8 cellular contexts compared by ENCODE assay signal in the genomic region with DNA sequence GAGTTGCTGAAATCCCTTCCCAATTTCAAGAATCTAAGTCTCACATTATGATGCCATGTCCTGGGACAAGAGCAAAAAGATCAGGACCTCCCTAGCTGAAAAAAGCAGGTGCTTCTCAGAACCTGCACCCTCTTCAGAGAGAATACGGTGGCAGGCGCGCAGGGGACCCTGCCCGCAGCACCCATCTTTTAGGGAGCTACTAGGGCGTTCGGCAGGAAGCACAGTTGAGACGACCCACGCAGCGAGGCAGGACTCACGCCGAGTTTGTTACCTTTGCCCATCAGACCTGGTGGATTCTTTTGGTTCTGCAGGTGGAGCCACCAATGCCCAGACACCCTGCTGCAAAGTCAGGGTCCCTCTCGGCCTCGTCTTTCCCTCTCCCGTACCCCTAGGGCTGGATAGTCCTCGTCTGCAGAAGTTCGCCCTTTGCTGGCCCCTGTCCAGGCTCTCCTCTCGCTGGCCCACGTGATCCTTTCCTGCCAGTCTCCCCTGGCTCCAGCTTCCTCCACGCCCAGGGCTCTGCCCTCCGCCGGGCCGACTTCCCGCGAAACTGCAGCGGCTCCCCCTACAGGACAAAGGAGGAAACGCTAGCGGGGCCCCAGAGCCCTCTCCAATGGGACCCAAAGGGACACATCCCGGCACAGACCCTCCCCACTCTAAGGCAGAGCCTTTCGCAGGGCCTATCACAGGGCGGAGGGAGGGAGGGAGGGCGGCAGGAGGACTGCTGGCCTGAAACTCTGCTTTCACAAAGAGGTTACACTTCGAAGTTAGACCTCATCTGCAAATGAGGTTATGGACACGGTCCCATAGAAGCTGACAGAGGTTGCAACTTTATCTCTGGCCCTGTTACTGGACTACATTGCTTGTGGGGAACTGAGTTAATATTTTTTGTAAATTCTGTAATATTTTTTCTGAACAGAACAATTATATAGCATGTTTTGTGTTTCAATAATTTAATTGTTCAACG. TPM values are rescaled to one million over a fixed set of nuclear protein-coding genes. Genes with fewer than 3 reads are reported as not detected.
DNase-seq lines count a peak whose midpoint lies in the region; ATAC-seq and TF ChIP-seq lines count a peak whose summit lies in the region.

No MANE protein-coding gene starts in this region.

- in situ Hi-C loops in Caki2 (cut with HindIII; ENCODE audit: low pct_unique_long_range_greater_than_20kb, low sequenced_read_pairs) = no loop called here
- in situ Hi-C loops in HAP-1 (cut with MboI; ENCODE audit: low sequenced_read_pairs) = loop anchor here (25.0 kb wide), 2 partner anchors 110 to 265 kb away; no protein-coding TSS in a partner anchor

- no peaks in the 10 kb centered on the region for H3K36me3 ChIP-seq in HAP-1 (replicated peaks)

- H3K27ac Mint-ChIP-seq in activated CD4-positive, alpha-beta T cell treated with anti-CD3 and anti-CD28 coated beads, Interleukin-2, amount 10 ng/mL, durations not matched to agents 7 days and 5 days = no peak overlapping the region

- peak overlapping the region; percentile 4; the same call in 1 of the 2 replicates for H3K4me3 ChIP-seq in HAP-1
- H3K4me3 ChIP-seq in lower leg skin (ENCODE audit: low read depth, poor library complexity, severe bottlenecking) = no peak overlapping the region

- ATAC-seq in HG03139 (IDR thresholded peaks at IDR 0.05; ENCODE audit: unreplicated experiment) = no peak

- no peaks in the 10 kb centered on the region for H3K9me3 ChIP-seq in HAP-1

- DNase-seq in Caki2 (ENCODE audit: low read depth) (peak; percentile 75), HAP-1 (ENCODE audit: low spot score in 2 of 2) (peak; percentile 76 to 95), NCI-H460 (ENCODE audit: extremely low read depth, low read depth) (peak; percentile 72), dermis microvascular lymphatic vessel endothelial cell (ENCODE audit: low read depth in 2 of 2) (peak; percentile 22 to 57), lower leg skin (ENCODE audit: low spot score in 2 of 2) (peak; percentile 40 to 89)
- peak; percentile 60 for DNase-seq in activated CD4-positive, alpha-beta T cell treated with anti-CD3 and anti-CD28 coated beads, Interleukin-2, amount 10 ng/mL, durations not matched to agents 7 days and 5 days
- DNase-seq in stimulated activated CD8-positive, alpha-beta memory T cell treated with anti-CD3 and anti-CD28 coated beads, Interleukin-12 subunit alpha, Interleukin-12 subunit beta, amount 100 ng/mL, for 1 hour (ENCODE audit: low read depth) = peak; percentile 39

- POLR2A ChIA-PET in activated CD4-positive, alpha-beta T cell treated with anti-CD3 and anti-CD28 coated beads, Interleukin-2, amount 10 ng/mL, durations not matched to agents 7 days and 5 days (lab: Charles Lee) = no interaction called here

- peaks cover 5% of the 10 kb centered on the region for H3K4me1 ChIP-seq in HAP-1

- peaks cover 3% of the 10 kb centered on the region for H3K4me1 Mint-ChIP-seq in activated CD4-positive, alpha-beta T cell treated with anti-CD3 and anti-CD28 coated beads, Interleukin-2, amount 10 ng/mL, durations not matched to agents 7 days and 5 days

- H3K9me3 Mint-ChIP-seq in activated CD4-positive, alpha-beta T cell treated with anti-CD3 and anti-CD28 coated beads, Interleukin-2, amount 10 ng/mL, durations not matched to agents 7 days and 5 days = no peaks in the 10 kb centered on the region

- H3K4me3 Mint-ChIP-seq in activated CD4-positive, alpha-beta T cell treated with anti-CD3 and anti-CD28 coated beads, Interleukin-2, amount 10 ng/mL, durations not matched to agents 7 days and 5 days = no peak overlapping the region

- CTCF ChIA-PET in activated CD4-positive, alpha-beta T cell treated with anti-CD3 and anti-CD28 coated beads, Interleukin-2, amount 10 ng/mL, durations not matched to agents 7 days and 5 days (lab: Charles Lee) = interaction anchor here (0.6 to 1.7 kb wide), 4 partner anchors 9 to 246 kb away, joined by 3 to 6 read pairs (median 4); a partner anchor contains a TSS

- no peak for TF ChIP-seq POLR2A in lower leg skin (IDR thresholded peaks at IDR 0.05)

- peaks cover 52% of the 10 kb centered on the region for H3K27me3 Mint-ChIP-seq in activated CD4-positive, alpha-beta T cell treated with anti-CD3 and anti-CD28 coated beads, Interleukin-2, amount 10 ng/mL, durations not matched to agents 7 days and 5 days

- no peaks in the 10 kb centered on the region for H3K27me3 ChIP-seq in HAP-1 (ENCODE audit: low read depth)

- H3K36me3 Mint-ChIP-seq in activated CD4-positive, alpha-beta T cell treated with anti-CD3 and anti-CD28 coated beads, Interleukin-2, amount 10 ng/mL, durations not matched to agents 7 days and 5 days (ENCODE audit: low read depth) = no peaks in the 10 kb centered on the region

- intact Hi-C loops in lower leg skin (cut with DNase I; ENCODE audit: low total_unique reads) = loop anchor here (10.0 kb wide), 1 partner anchor 103 kb away; no protein-coding TSS in a partner anchor

- WGBS in lower leg skin, 2 donors = 36 to 45% methylated on average over 30 to 34 of the region's 34 CpGs

- no peak for TF ChIP-seq CTCF in lower leg skin (IDR thresholded peaks at IDR 0.05)

RNA-seq across cellular contexts. Expression of a gene that starts 28.8 kb away (rescaled TPM):
- not detected in 2 replicates for total RNA-seq in Caki2 (2014; rRNA removed; shearing (Covaris generic); ENCODE audit: low replicate concordance)
- total RNA-seq in NCI-H460 (2014; rRNA removed; shearing (Covaris generic)) = not detected in 2 replicates
- not detected in 2 replicates for polyA plus RNA-seq in NCI-H460 (2014; cell fraction: nucleus; rRNA removed)
- total RNA-seq in activated CD4-positive, alpha-beta T cell treated with anti-CD3 and anti-CD28 coated beads, Interleukin-2, amount 10 ng/mL, durations not matched to agents 7 days and 5 days = not detected
- total RNA-seq in dermis microvascular lymphatic vessel endothelial cell (not detected in 2 replicates), lower leg skin (not detected)
